ENCODE assay signal across 21 cellular contexts in genomic region chr10:98456043-98456570, GRCh38. TPM values are rescaled to one million over a fixed set of nuclear protein-coding genes. Genes with fewer than 3 reads are reported as not detected.
DNase-seq lines count a peak whose midpoint lies in the region; ATAC-seq and TF ChIP-seq lines count a peak whose summit lies in the region.
"Had no signal": no experiment of that assay in that cellular context is flagged by ENCODE, and none has a peak within 500 bp of the region (broad histone marks: within the 10 kb centered on the region; RNA-seq: fewer than 3 reads in every experiment).

No MANE protein-coding gene starts in this region.

- no peaks in the 10 kb centered on the region for H3K27me3 ChIP-seq in HUES48 (ENCODE audit: control insufficient read depth, insufficient read depth, low read length)
- H3K27me3 ChIP-seq: BLaER1 had no signal

- ATAC-seq in HG03196 (IDR thresholded peaks at IDR 0.05; ENCODE audit: unreplicated experiment) = no peak
- no peak for ATAC-seq in activated CD8-positive, alpha-beta T cell treated with anti-CD3 and anti-CD28 coated beads for 36 hours
- ATAC-seq: A549; CD8-positive, alpha-beta T cell; HepG2; Right ventricle myocardium inferior had no signal

- peak overlapping the region; percentile 75 for H3K27ac ChIP-seq in HUES48 (ENCODE audit: low read depth, low read length)
- H3K27ac ChIP-seq: A549, BLaER1 had no signal

- H3K36me3 ChIP-seq in HUES48 (ENCODE audit: control insufficient read depth, insufficient read depth, low read length) = no peaks in the 10 kb centered on the region
- H3K36me3 ChIP-seq: BLaER1 had no signal

- POLR2A ChIA-PET in activated CD8-positive, alpha-beta T cell treated with anti-CD3 and anti-CD28 coated beads for 36 hours (lab: Charles Lee) = interaction anchor here (0.9 kb wide), 1 partner anchor 9 kb away, joined by 3 read pairs; no protein-coding TSS in a partner anchor

- peak; percentile 24 for DNase-seq in ELF-1 (ENCODE audit: low read depth, low spot score)
- peak; percentile 3 for DNase-seq in NCI-H69 (lab: John Stamatoyannopoulos, UW)
- peak; percentile 31 for DNase-seq in globus pallidus (ENCODE audit: low spot score)
- DNase-seq in activated CD8-positive, alpha-beta T cell treated with anti-CD3 and anti-CD28 coated beads for 36 hours = no peak
- no peak for DNase-seq in NCI-H1930 (lab: John Stamatoyannopoulos, UW)
- DNase-seq in NCI-H1105 (lab: John Stamatoyannopoulos, UW) = no peak
- DNase-seq: CD8-positive, alpha-beta T cell; DMS53; EL; HCEC 1CT; KBM-7; NCI-H2029 treated with DMSO at 0.1 percent for 48 hours; NCI-H524; NK-92 treated with Interleukin-12 subunit alpha and Interleukin-12 subunit beta, amount 100 ng/mL, for 24 hours; T-helper 2 cell had no signal

- intact Hi-C loops in activated CD8-positive, alpha-beta T cell treated with anti-CD3 and anti-CD28 coated beads for 36 hours (cut with micrococcal nuclease) = no loop called here

- H3K36me3 Mint-ChIP-seq in activated CD8-positive, alpha-beta T cell treated with anti-CD3 and anti-CD28 coated beads for 36 hours (ENCODE audit: low read depth) = no peaks in the 10 kb centered on the region
- H3K36me3 Mint-ChIP-seq: CD8-positive, alpha-beta T cell had no signal

- no peak overlapping the region for H3K4me3 ChIP-seq in HUES48 (ENCODE audit: low read depth, low read length)
- H3K4me3 ChIP-seq: A549, BLaER1 had no signal

- no peak overlapping the region for H3K27ac Mint-ChIP-seq in activated CD8-positive, alpha-beta T cell treated with anti-CD3 and anti-CD28 coated beads for 36 hours
- H3K27ac Mint-ChIP-seq: CD8-positive, alpha-beta T cell had no signal

- no peaks in the 10 kb centered on the region for H3K4me1 Mint-ChIP-seq in activated CD8-positive, alpha-beta T cell treated with anti-CD3 and anti-CD28 coated beads for 36 hours (ENCODE audit: low read depth)

- H3K9me3 Mint-ChIP-seq in activated CD8-positive, alpha-beta T cell treated with anti-CD3 and anti-CD28 coated beads for 36 hours = no peaks in the 10 kb centered on the region
- H3K9me3 Mint-ChIP-seq: CD8-positive, alpha-beta T cell had no signal

- no peak overlapping the region for H3K9ac ChIP-seq in HUES48 (ENCODE audit: low read depth, low read length)
- H3K9ac ChIP-seq: BLaER1 had no signal

- no peak overlapping the region for H3K4me3 Mint-ChIP-seq in activated CD8-positive, alpha-beta T cell treated with anti-CD3 and anti-CD28 coated beads for 36 hours
- H3K4me3 Mint-ChIP-seq: CD8-positive, alpha-beta T cell had no signal

- H3K4me1 ChIP-seq in HUES48 (ENCODE audit: control insufficient read depth, insufficient read depth, low read length) = peaks cover 29% of the 10 kb centered on the region

- peaks cover 17% of the 10 kb centered on the region for H3K27me3 Mint-ChIP-seq in activated CD8-positive, alpha-beta T cell treated with anti-CD3 and anti-CD28 coated beads for 36 hours

- TF ChIP-seq CTCF in activated CD8-positive, alpha-beta T cell treated with anti-CD3 and anti-CD28 coated beads for 36 hours (IDR thresholded peaks at IDR 0.05) = no peak

- CTCF ChIA-PET in activated CD8-positive, alpha-beta T cell treated with anti-CD3 and anti-CD28 coated beads for 36 hours (lab: Charles Lee) = no interaction called here

- no peaks in the 10 kb centered on the region for H3K9me3 ChIP-seq in HUES48 (ENCODE audit: control insufficient read depth, insufficient read depth, low read length)
- H3K9me3 ChIP-seq: A549, BLaER1 had no signal

RNA-seq across cellular contexts. Expression of gene HPS1, which starts 9.4 kb away (rescaled TPM):
- 10 to 100 TPM; 51.9 to 52.1 TPM for total RNA-seq in activated CD8-positive, alpha-beta T cell treated with anti-CD3 and anti-CD28 coated beads for 36 hours

RNA-seq across cellular contexts. Expression of gene PYROXD2, which starts 41.1 kb away (rescaled TPM):
- total RNA-seq in activated CD8-positive, alpha-beta T cell treated with anti-CD3 and anti-CD28 coated beads for 36 hours = 1 to 10 TPM; 5.3 to 6.2 TPM

Comparison
In these comparisons a context has a peak if more than half of its experiments do, and no peak if none do; other contexts are left out.
1. DNase-seq: peak in ELF-1 (single experiment), NCI-H69 (single experiment) and globus pallidus (single experiment); none in activated CD8-positive, alpha-beta T cell treated with anti-CD3 and anti-CD28 coated beads for 36 hours (single experiment), NCI-H1930 (0 of 2) and NCI-H1105 (single experiment).